30 cellular contexts compared by ENCODE assay signal in genomic region chr1:204264805-204265204, GRCh38. TPM values are rescaled to one million over a fixed set of nuclear protein-coding genes. Genes with fewer than 3 reads are reported as not detected.
"Had no signal": no experiment of that assay in that cellular context is flagged by ENCODE, and none has a peak within 500 bp of the region (broad histone marks: within the 10 kb centered on the region; RNA-seq: fewer than 3 reads in every experiment).

No MANE protein-coding gene starts in this region.

- H3K4me3 ChIP-seq: esophagus squamous epithelium, skin epidermis, upper lobe of right lung had no signal

- ATAC-seq: naive thymus-derived CD8-positive, alpha-beta T cell; sciatic nerve; stimulated activated effector memory CD8-positive, alpha-beta T cell treated with anti-CD3 and anti-CD28 coated beads, Interleukin-12 subunit alpha, Interleukin-12 subunit beta, amount 100 ng/mL, for 72 hours; T-helper 17 cell; upper lobe of right lung; WTC11 had no signal

- H3K9me3 Mint-ChIP-seq: activated CD4-positive, alpha-beta memory T cell treated with anti-CD3 and anti-CD28 coated beads, Interleukin-2, amount 10 ng/mL, durations not matched to agents 7 days and 5 days; activated CD4-positive, alpha-beta T cell treated with anti-CD3 and anti-CD28 coated beads, Interleukin-2, amount 10 ng/mL, durations not matched to agents 7 days and 5 days; activated naive CD4-positive, alpha-beta T cell treated with anti-CD3 and anti-CD28 coated beads, Interleukin-2, amount 10 ng/mL, durations not matched to agents 7 days and 5 days; activated naive CD8-positive, alpha-beta T cell treated with anti-CD3 and anti-CD28 coated beads, Interleukin-2, amount 10 ng/mL, durations not matched to agents 7 days and 5 days; activated T-cell treated with anti-CD3 and anti-CD28 coated beads, Interleukin-2, amount 50 U/mL, for 24 hours; dendritic cell treated with granulocyte-macrophage colony-stimulating factor and Interleukin-4, amounts not matched to agents 40 ng/mL and 50 ng/mL, for 4 days; memory B cell; naive thymus-derived CD8-positive, alpha-beta T cell; stimulated activated effector memory CD8-positive, alpha-beta T cell treated with anti-CD3 and anti-CD28 coated beads, Interleukin-12 subunit alpha, Interleukin-12 subunit beta, amount 100 ng/mL, for 72 hours; stimulated activated naive CD8-positive, alpha-beta T cell treated with anti-CD3 and anti-CD28 coated beads, Interleukin-15, Interleukin-2, amounts not matched to agents 100 ng/mL and 50 ng/mL, for 24 hours; WTC11 had no signal

- H3K9me3 ChIP-seq: esophagus squamous epithelium, upper lobe of right lung had no signal

- H3K27ac ChIP-seq: epithelial cell of prostate, esophagus squamous epithelium, skin epidermis, upper lobe of right lung had no signal

- H3K27ac Mint-ChIP-seq: activated CD4-positive, alpha-beta memory T cell treated with anti-CD3 and anti-CD28 coated beads, Interleukin-2, amount 10 ng/mL, durations not matched to agents 7 days and 5 days; activated CD4-positive, alpha-beta T cell treated with anti-CD3 and anti-CD28 coated beads, Interleukin-2, amount 10 ng/mL, durations not matched to agents 7 days and 5 days; activated naive CD4-positive, alpha-beta T cell treated with anti-CD3 and anti-CD28 coated beads, Interleukin-2, amount 10 ng/mL, durations not matched to agents 7 days and 5 days; activated naive CD8-positive, alpha-beta T cell treated with anti-CD3 and anti-CD28 coated beads, Interleukin-2, amount 10 ng/mL, durations not matched to agents 7 days and 5 days; activated T-cell treated with anti-CD3 and anti-CD28 coated beads, Interleukin-2, amount 50 U/mL, for 24 hours; dendritic cell treated with granulocyte-macrophage colony-stimulating factor and Interleukin-4, amounts not matched to agents 40 ng/mL and 50 ng/mL, for 4 days; memory B cell; stimulated activated effector memory CD8-positive, alpha-beta T cell treated with anti-CD3 and anti-CD28 coated beads, Interleukin-12 subunit alpha, Interleukin-12 subunit beta, amount 100 ng/mL, for 72 hours; stimulated activated naive CD8-positive, alpha-beta T cell treated with anti-CD3 and anti-CD28 coated beads, Interleukin-15, Interleukin-2, amounts not matched to agents 100 ng/mL and 50 ng/mL, for 24 hours; T-helper 17 cell; WTC11 had no signal

- H3K4me1 ChIP-seq: upper lobe of right lung had no signal

- DNase-seq: activated CD4-positive, alpha-beta memory T cell treated with anti-CD3 and anti-CD28 coated beads, Interleukin-2, amount 10 ng/mL, durations not matched to agents 7 days and 5 days; activated CD4-positive, alpha-beta T cell treated with anti-CD3 and anti-CD28 coated beads for 1 hour; activated CD4-positive, alpha-beta T cell treated with anti-CD3 and anti-CD28 coated beads, Interleukin-2, amount 10 ng/mL, durations not matched to agents 7 days and 5 days; activated CD8-positive, alpha-beta memory T cell treated with anti-CD3 and anti-CD28 coated beads, Interleukin-2, amount 50 U/mL, for 48 hours; activated gamma-delta T cell; activated naive CD4-positive, alpha-beta T cell treated with anti-CD3 and anti-CD28 coated beads, Interleukin-2, amount 10 ng/mL, durations not matched to agents 7 days and 5 days; activated naive CD8-positive, alpha-beta T cell treated with anti-CD3 and anti-CD28 coated beads, Interleukin-2, amount 10 ng/mL, durations not matched to agents 7 days and 5 days; activated T-cell treated with anti-CD3 and anti-CD28 coated beads, Interleukin-2, amount 50 U/mL, for 24 hours; central memory CD4-positive, alpha-beta T cell; effector CD8-positive, alpha-beta T cell; esophagus squamous epithelium; foreskin melanocyte; left ventricle myocardium superior; stimulated activated CD4-positive, alpha-beta T cell treated with anti-CD3 and anti-CD28 coated beads, Interleukin-4, amount 100 ng/mL, for 24 hours; substantia nigra; SW 1271; T-helper 17 cell; T1000; upper lobe of right lung had no signal

- H3K27me3 Mint-ChIP-seq: activated naive CD8-positive, alpha-beta T cell treated with anti-CD3 and anti-CD28 coated beads, Interleukin-2, amount 10 ng/mL, durations not matched to agents 7 days and 5 days; dendritic cell treated with granulocyte-macrophage colony-stimulating factor and Interleukin-4, amounts not matched to agents 40 ng/mL and 50 ng/mL, for 4 days had no signal

- H3K4me3 Mint-ChIP-seq: activated CD4-positive, alpha-beta memory T cell treated with anti-CD3 and anti-CD28 coated beads, Interleukin-2, amount 10 ng/mL, durations not matched to agents 7 days and 5 days; activated CD4-positive, alpha-beta T cell treated with anti-CD3 and anti-CD28 coated beads, Interleukin-2, amount 10 ng/mL, durations not matched to agents 7 days and 5 days; activated naive CD4-positive, alpha-beta T cell treated with anti-CD3 and anti-CD28 coated beads, Interleukin-2, amount 10 ng/mL, durations not matched to agents 7 days and 5 days; activated naive CD8-positive, alpha-beta T cell treated with anti-CD3 and anti-CD28 coated beads, Interleukin-2, amount 10 ng/mL, durations not matched to agents 7 days and 5 days; activated T-cell treated with anti-CD3 and anti-CD28 coated beads, Interleukin-2, amount 50 U/mL, for 24 hours; dendritic cell treated with granulocyte-macrophage colony-stimulating factor and Interleukin-4, amounts not matched to agents 40 ng/mL and 50 ng/mL, for 4 days; memory B cell; naive thymus-derived CD8-positive, alpha-beta T cell; stimulated activated effector memory CD8-positive, alpha-beta T cell treated with anti-CD3 and anti-CD28 coated beads, Interleukin-12 subunit alpha, Interleukin-12 subunit beta, amount 100 ng/mL, for 72 hours; stimulated activated naive CD8-positive, alpha-beta T cell treated with anti-CD3 and anti-CD28 coated beads, Interleukin-15, Interleukin-2, amounts not matched to agents 100 ng/mL and 50 ng/mL, for 24 hours; T-helper 17 cell; WTC11 had no signal

- H3K36me3 Mint-ChIP-seq: activated naive CD4-positive, alpha-beta T cell treated with anti-CD3 and anti-CD28 coated beads, Interleukin-2, amount 10 ng/mL, durations not matched to agents 7 days and 5 days; activated naive CD8-positive, alpha-beta T cell treated with anti-CD3 and anti-CD28 coated beads, Interleukin-2, amount 10 ng/mL, durations not matched to agents 7 days and 5 days; memory B cell; naive thymus-derived CD8-positive, alpha-beta T cell; stimulated activated effector memory CD8-positive, alpha-beta T cell treated with anti-CD3 and anti-CD28 coated beads, Interleukin-12 subunit alpha, Interleukin-12 subunit beta, amount 100 ng/mL, for 72 hours; WTC11 had no signal

- H3K4me1 Mint-ChIP-seq: activated CD4-positive, alpha-beta memory T cell treated with anti-CD3 and anti-CD28 coated beads, Interleukin-2, amount 10 ng/mL, durations not matched to agents 7 days and 5 days; activated CD4-positive, alpha-beta T cell treated with anti-CD3 and anti-CD28 coated beads, Interleukin-2, amount 10 ng/mL, durations not matched to agents 7 days and 5 days; activated naive CD4-positive, alpha-beta T cell treated with anti-CD3 and anti-CD28 coated beads, Interleukin-2, amount 10 ng/mL, durations not matched to agents 7 days and 5 days; activated naive CD8-positive, alpha-beta T cell treated with anti-CD3 and anti-CD28 coated beads, Interleukin-2, amount 10 ng/mL, durations not matched to agents 7 days and 5 days; naive thymus-derived CD8-positive, alpha-beta T cell; stimulated activated effector memory CD8-positive, alpha-beta T cell treated with anti-CD3 and anti-CD28 coated beads, Interleukin-12 subunit alpha, Interleukin-12 subunit beta, amount 100 ng/mL, for 72 hours; WTC11 had no signal

- H3K36me3 ChIP-seq: upper lobe of right lung had no signal

- H3K27me3 ChIP-seq: esophagus squamous epithelium, upper lobe of right lung had no signal

RNA-seq across cellular contexts. Expression of gene GOLT1A, which starts 51.0 kb away (rescaled TPM):
- total RNA-seq: activated CD4-positive, alpha-beta memory T cell treated with anti-CD3 and anti-CD28 coated beads, Interleukin-2, amount 10 ng/mL, durations not matched to agents 7 days and 5 days; activated CD4-positive, alpha-beta T cell treated with anti-CD3 and anti-CD28 coated beads, Interleukin-2, amount 10 ng/mL, durations not matched to agents 7 days and 5 days; activated naive CD8-positive, alpha-beta T cell treated with anti-CD3 and anti-CD28 coated beads, Interleukin-2, amount 10 ng/mL, durations not matched to agents 7 days and 5 days; glomerular endothelial cell; left ventricle myocardium superior; naive thymus-derived CD8-positive, alpha-beta T cell; omental fat pad had no signal
